Comparison of ENCODE assay signal across 10 cellular contexts in the genomic region with DNA sequence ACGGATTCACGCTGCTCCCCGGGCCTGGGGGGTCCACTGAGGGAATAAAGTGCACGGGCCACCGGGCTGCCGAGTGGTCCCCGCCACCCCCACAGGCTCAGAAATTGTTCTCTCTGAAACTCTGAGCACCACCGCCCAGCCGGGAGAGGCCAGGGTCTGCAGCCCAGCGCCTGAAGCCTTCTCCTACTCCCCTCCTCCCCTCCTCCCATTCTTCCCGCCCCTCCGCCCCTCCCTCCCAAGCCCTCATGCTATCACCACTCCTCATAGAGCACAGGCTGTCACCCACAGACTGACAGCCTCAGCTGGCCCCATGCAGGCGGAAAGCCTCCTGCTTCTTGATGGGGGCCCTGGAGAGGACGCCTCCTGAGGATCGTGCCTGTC. TPM values are rescaled to one million over a fixed set of nuclear protein-coding genes. Genes with fewer than 3 reads are reported as not detected.
DNase-seq lines count a peak whose midpoint lies in the region; ATAC-seq and TF ChIP-seq lines count a peak whose summit lies in the region.
"Had no signal": no experiment of that assay in that cellular context is flagged by ENCODE, and none has a peak within 500 bp of the region (broad histone marks: within the 10 kb centered on the region; RNA-seq: fewer than 3 reads in every experiment).

No MANE protein-coding gene starts in this region.

- H3K27me3 Mint-ChIP-seq in T-helper 1 cell treated with Interleukin-12 subunit alpha and Interleukin-12 subunit beta and Interleukin-4 antibody, amounts not matched to agents 30 μg/mL and 1 μg/mL, for 36 hours (ENCODE audit: low read depth): peaks cover 28% of the 10 kb centered on the region
- peaks cover 20% of the 10 kb centered on the region for H3K27me3 Mint-ChIP-seq in activated B cell treated with CpG ODN at 0.5 μM for 24 hours
- H3K27me3 Mint-ChIP-seq in stimulated activated naive B cell treated with anti-CD40 and anti-IgM and Interleukin-4, amounts not matched to agents 10 μg/mL and 1 μg/mL and 100 μg/mL, for 72 hours: peaks cover 47 to 55% of the 10 kb centered on the region in 2 donors

- H3K27me3 ChIP-seq in hepatocyte: no peaks in the 10 kb centered on the region

- CTCF ChIA-PET in activated B cell treated with CpG ODN at 0.5 μM for 24 hours (lab: Charles Lee): no interaction called here

- no peaks in the 10 kb centered on the region for H3K9me2 ChIP-seq in hepatocyte (replicated peaks; ENCODE audit: insufficient read depth)

- TF ChIP-seq CTCF in activated B cell treated with CpG ODN at 0.5 μM for 24 hours (IDR thresholded peaks at IDR 0.05) (no peak), hepatocyte (IDR thresholded peaks at IDR 0.05; ENCODE audit: poor library complexity) (no peak)

- H3K4me3 Mint-ChIP-seq in T-helper 1 cell treated with Interleukin-12 subunit alpha and Interleukin-12 subunit beta and Interleukin-4 antibody, amounts not matched to agents 30 μg/mL and 1 μg/mL, for 36 hours: peak overlapping the region; percentile 44
- peak overlapping the region; percentile 66 for H3K4me3 Mint-ChIP-seq in activated B cell treated with CpG ODN at 0.5 μM for 24 hours
- peak overlapping the region; percentile 61 to 69 for H3K4me3 Mint-ChIP-seq in stimulated activated naive B cell treated with anti-CD40 and anti-IgM and Interleukin-4, amounts not matched to agents 10 μg/mL and 1 μg/mL and 100 μg/mL, for 72 hours

- H3K4me1 ChIP-seq in hepatocyte (ENCODE audit: insufficient read depth): peaks cover 7% of the 10 kb centered on the region

- no peak overlapping the region for H3K27ac Mint-ChIP-seq in T-helper 1 cell treated with Interleukin-12 subunit alpha and Interleukin-12 subunit beta and Interleukin-4 antibody, amounts not matched to agents 30 μg/mL and 1 μg/mL, for 36 hours
- no peak overlapping the region for H3K27ac Mint-ChIP-seq in activated B cell treated with CpG ODN at 0.5 μM for 24 hours
- H3K27ac Mint-ChIP-seq in stimulated activated naive B cell treated with anti-CD40 and anti-IgM and Interleukin-4, amounts not matched to agents 10 μg/mL and 1 μg/mL and 100 μg/mL, for 72 hours: no peak overlapping the region

- intact Hi-C loops in activated B cell treated with CpG ODN at 0.5 μM for 24 hours (cut with micrococcal nuclease): loop anchor here (5.0 kb wide), 1 partner anchor 86 kb away; no protein-coding TSS in a partner anchor

- H3K36me3 ChIP-seq in hepatocyte (replicated peaks; ENCODE audit: insufficient read depth, low read depth): no peaks in the 10 kb centered on the region

- no peaks in the 10 kb centered on the region for H3K9me3 Mint-ChIP-seq in T-helper 1 cell treated with Interleukin-12 subunit alpha and Interleukin-12 subunit beta and Interleukin-4 antibody, amounts not matched to agents 30 μg/mL and 1 μg/mL, for 36 hours
- H3K9me3 Mint-ChIP-seq in activated B cell treated with CpG ODN at 0.5 μM for 24 hours: no peaks in the 10 kb centered on the region
- no peaks in the 10 kb centered on the region for H3K9me3 Mint-ChIP-seq in stimulated activated naive B cell treated with anti-CD40 and anti-IgM and Interleukin-4, amounts not matched to agents 10 μg/mL and 1 μg/mL and 100 μg/mL, for 72 hours

- H3K79me2 ChIP-seq in hepatocyte: no peaks in the 10 kb centered on the region

- H3K9me3 ChIP-seq in hepatocyte (ENCODE audit: low read depth): no peaks in the 10 kb centered on the region

- no peaks in the 10 kb centered on the region for H3K36me3 Mint-ChIP-seq in T-helper 1 cell treated with Interleukin-12 subunit alpha and Interleukin-12 subunit beta and Interleukin-4 antibody, amounts not matched to agents 30 μg/mL and 1 μg/mL, for 36 hours (ENCODE audit: low read depth)
- no peaks in the 10 kb centered on the region for H3K36me3 Mint-ChIP-seq in activated B cell treated with CpG ODN at 0.5 μM for 24 hours (ENCODE audit: low read depth)
- H3K36me3 Mint-ChIP-seq in stimulated activated naive B cell treated with anti-CD40 and anti-IgM and Interleukin-4, amounts not matched to agents 10 μg/mL and 1 μg/mL and 100 μg/mL, for 72 hours: peaks cover 0 to 2% of the 10 kb centered on the region in 2 donors

- no peak overlapping the region for H2AFZ ChIP-seq in hepatocyte

- DNase-seq in T-helper 1 cell: no peak
- no peak for DNase-seq in activated B cell treated with CpG ODN at 0.5 μM for 24 hours
- DNase-seq in hepatocyte (ENCODE audit: low spot score): peak; percentile 34
- no peak for DNase-seq in stimulated activated naive B cell treated with anti-CD40 and anti-IgM and Interleukin-4, amounts not matched to agents 10 μg/mL and 1 μg/mL and 100 μg/mL, for 72 hours
- DNase-seq in OCI-M2 (lab: John Stamatoyannopoulos, UW; ENCODE audit: unreplicated experiment): no peak

- H3K4me2 ChIP-seq in hepatocyte: peak overlapping the region; percentile 99

- POLR2A ChIA-PET in activated B cell treated with CpG ODN at 0.5 μM for 24 hours (lab: Charles Lee): no interaction called here

- H4K20me1 ChIP-seq in hepatocyte (ENCODE audit: insufficient read depth, poor library complexity, severe bottlenecking): peaks cover 6% of the 10 kb centered on the region

- ATAC-seq in activated B cell treated with CpG ODN at 0.5 μM for 24 hours (ENCODE audit: low read depth): no peak
- no peak for ATAC-seq in stimulated activated naive B cell treated with anti-CD40 and anti-IgM and Interleukin-4, amounts not matched to agents 10 μg/mL and 1 μg/mL and 100 μg/mL, for 72 hours (replicated peaks)
- ATAC-seq in GM21390 (IDR thresholded peaks at IDR 0.05; ENCODE audit: unreplicated experiment): no peak
- no peak for ATAC-seq in HG02623 (IDR thresholded peaks at IDR 0.05; ENCODE audit: unreplicated experiment)

- H3K4me3 ChIP-seq in hepatocyte: no peak overlapping the region

- 49% methylated on average over 3 of the region's 15 CpGs for WGBS in hepatocyte (ENCODE audit: low lambda C conversion rate, missing lambda C conversion rate)

- no peak overlapping the region for H3K27ac ChIP-seq in hepatocyte

- H3K4me1 Mint-ChIP-seq in T-helper 1 cell treated with Interleukin-12 subunit alpha and Interleukin-12 subunit beta and Interleukin-4 antibody, amounts not matched to agents 30 μg/mL and 1 μg/mL, for 36 hours (ENCODE audit: low read depth): peaks cover 7% of the 10 kb centered on the region
- H3K4me1 Mint-ChIP-seq in activated B cell treated with CpG ODN at 0.5 μM for 24 hours: peaks cover 5% of the 10 kb centered on the region
- peaks cover 5 to 16% of the 10 kb centered on the region in 2 donors for H3K4me1 Mint-ChIP-seq in stimulated activated naive B cell treated with anti-CD40 and anti-IgM and Interleukin-4, amounts not matched to agents 10 μg/mL and 1 μg/mL and 100 μg/mL, for 72 hours

RNA-seq across cellular contexts. Expression of a gene that starts 0.7 kb away (rescaled TPM):
- 0.12 and 0.22 TPM in 2 replicates for total RNA-seq in activated B cell treated with CpG ODN at 0.5 μM for 24 hours
- total RNA-seq in hepatocyte: 6.9 and 9.1 TPM in 2 replicates
- polyA plus RNA-seq in hepatocyte: 7.1 and 13.5 TPM in 2 replicates

RNA-seq across cellular contexts. Expression of a gene that starts 17.6 kb away (rescaled TPM):
- total RNA-seq in activated B cell treated with CpG ODN at 0.5 μM for 24 hours (not detected in 2 replicates), hepatocyte (not detected in 2 replicates)
- polyA plus RNA-seq in hepatocyte: not detected in 2 replicates
- total RNA-seq: kidney epithelial cell, urinary bladder had no signal
- polyA plus RNA-seq: urinary bladder had no signal

RNA-seq across cellular contexts. Expression of a gene that starts 25.8 kb away (rescaled TPM):
- total RNA-seq in activated B cell treated with CpG ODN at 0.5 μM for 24 hours (14.8 and 15.7 TPM in 2 replicates), hepatocyte (60.1 and 62.4 TPM in 2 replicates)
- 32.2 and 40.3 TPM in 2 replicates for polyA plus RNA-seq in hepatocyte

RNA-seq across cellular contexts. Expression of a gene that starts 55.7 kb away (rescaled TPM):
- 3.3 and 4.1 TPM in 2 replicates for total RNA-seq in activated B cell treated with CpG ODN at 0.5 μM for 24 hours
- 14.7 and 29.3 TPM in 2 replicates for total RNA-seq in hepatocyte
- 28.3 and 30.9 TPM in 2 replicates for polyA plus RNA-seq in hepatocyte
